In genomic region chr7:128103498-128104108, GRCh38 we compare ENCODE assay signal across 1 cellular context.
TF ChIP-seq lines count a peak whose summit lies in the region.

No MANE protein-coding gene starts in this region.

TF ChIP-seq in HepG2, 621 proteins besides CTCF, POLR2A, EP300 and RAD21 (continued from another document and continues in another):
- TF ChIP-seq ZBTB10 (CRISPR knock-in tag; IDR thresholded peaks at IDR 0.05; ENCODE audit: borderline replicate concordance) (no peak), HMGA1 (CRISPR knock-in tag; conservative IDR thresholded peaks at IDR 0.05) (no peak), JUNB (CRISPR knock-in tag; IDR thresholded peaks at IDR 0.05; ENCODE audit: borderline replicate concordance) (no peak), ZNF460 (CRISPR knock-in tag; IDR thresholded peaks at IDR 0.05; ENCODE audit: borderline replicate concordance) (no peak; the same call in 1 of the 2 replicates), ZNF720 (CRISPR knock-in tag; IDR thresholded peaks at IDR 0.05) (no peak), MXD3 (CRISPR knock-in tag; IDR thresholded peaks at IDR 0.05) (no peak), CBFB (CRISPR knock-in tag; IDR thresholded peaks at IDR 0.05) (peak; percentile 79; the same call in 1 of the 2 replicates), KLF15 (CRISPR knock-in tag; IDR thresholded peaks at IDR 0.05; ENCODE audit: borderline replicate concordance) (no peak; the same call in 1 of the 2 replicates), TRIM24 (CRISPR knock-in tag; IDR thresholded peaks at IDR 0.05) (peak; percentile 54; the same call in 1 of the 2 replicates), SIX1 (CRISPR knock-in tag; IDR thresholded peaks at IDR 0.05; ENCODE audit: borderline replicate concordance) (no peak), FIP1L1 (IDR thresholded peaks at IDR 0.05; ENCODE audit: borderline replicate concordance, insufficient read depth, low read depth, low read length) (no peak), ZXDC (CRISPR knock-in tag; IDR thresholded peaks at IDR 0.05) (no peak), ZBTB1 (CRISPR knock-in tag; IDR thresholded peaks at IDR 0.05; ENCODE audit: borderline replicate concordance) (no peak), ZNF570 (CRISPR knock-in tag; IDR thresholded peaks at IDR 0.05; ENCODE audit: borderline replicate concordance) (no peak), ZKSCAN8 (CRISPR knock-in tag; IDR thresholded peaks at IDR 0.05; ENCODE audit: borderline replicate concordance) (peak; percentile 37; the same call in 1 of the 2 replicates), MYC (CRISPR knock-in tag; IDR thresholded peaks at IDR 0.05; ENCODE audit: borderline replicate concordance) (peak; percentile 75; the same call in 1 of the 2 replicates), ZNF512B (CRISPR knock-in tag; IDR thresholded peaks at IDR 0.05; ENCODE audit: borderline replicate concordance) (no peak), ZBTB20 (CRISPR knock-in tag; IDR thresholded peaks at IDR 0.05; ENCODE audit: borderline replicate concordance, low read depth) (0 out of 2 replicates have a peak, but pooled peaks have one; percentile 10), ARID2 (CRISPR knock-in tag; IDR thresholded peaks at IDR 0.05; ENCODE audit: borderline replicate concordance) (no peak), REST (IDR thresholded peaks at IDR 0.05; ENCODE audit: borderline replicate concordance in 1 of 2, low read depth in 1 of 2, low read length in 2 of 2) (no peak), IKZF5 (CRISPR knock-in tag; IDR thresholded peaks at IDR 0.05) (peak; percentile 70; the same call in 1 of the 2 replicates), TOE1 (CRISPR knock-in tag; IDR thresholded peaks at IDR 0.05) (no peak; the same call in 1 of the 2 replicates), FOXK1 (CRISPR knock-in tag; IDR thresholded peaks at IDR 0.05; ENCODE audit: borderline replicate concordance, low read depth) (peak; percentile 38; the same call in 1 of the 2 replicates), TBX2 (CRISPR knock-in tag; IDR thresholded peaks at IDR 0.05; ENCODE audit: borderline replicate concordance) (peak; percentile 93), ZNF644 (CRISPR knock-in tag; IDR thresholded peaks at IDR 0.05; ENCODE audit: low read depth) (no peak), CHD4 (IDR thresholded peaks at IDR 0.05; ENCODE audit: borderline replicate concordance, low read length) (peak; percentile 91), ZNF704 (CRISPR knock-in tag; IDR thresholded peaks at IDR 0.05; ENCODE audit: borderline replicate concordance) (peak; percentile 65; the same call in 1 of the 2 replicates), ZGPAT (CRISPR knock-in tag; IDR thresholded peaks at IDR 0.05) (peak; percentile 80), ZNF281 (CRISPR knock-in tag; IDR thresholded peaks at IDR 0.05; ENCODE audit: borderline replicate concordance) (no peak), NAIF1 (CRISPR knock-in tag; IDR thresholded peaks at IDR 0.05; ENCODE audit: borderline replicate concordance) (0 out of 2 replicates have a peak, but pooled peaks have one; percentile 70), HOMEZ (CRISPR knock-in tag; IDR thresholded peaks at IDR 0.05; ENCODE audit: low read depth) (peak; percentile 76), IRF2 (CRISPR knock-in tag; IDR thresholded peaks at IDR 0.05) (peak; percentile 83), ATF7-NPFF (CRISPR knock-in tag; IDR thresholded peaks at IDR 0.05; ENCODE audit: low read depth) (peak; percentile 58; the same call in 1 of the 2 replicates), MBNL3 (CRISPR knock-in tag; conservative IDR thresholded peaks at IDR 0.05) (no peak), MED1 (CRISPR knock-in tag; IDR thresholded peaks at IDR 0.05) (peak; percentile 89), HHEX (CRISPR knock-in tag; IDR thresholded peaks at IDR 0.05) (no peak)
